In genomic region chr5:133049726-133050048, GRCh38 we compare ENCODE assay signal across 10 cellular contexts. TPM values are rescaled to one million over a fixed set of nuclear protein-coding genes. Genes with fewer than 3 reads are reported as not detected.
A peak's percentile ranks its signal among the peaks of the same experiment; 100 is the strongest.
DNase-seq lines count a peak whose midpoint lies in the region; ATAC-seq and TF ChIP-seq lines count a peak whose summit lies in the region.
"Had no signal": no experiment of that assay in that cellular context is flagged by ENCODE, and none has a peak within 500 bp of the region (broad histone marks: within the 10 kb centered on the region; RNA-seq: fewer than 3 reads in every experiment).

No MANE protein-coding gene starts in this region.

- H3K36me3 ChIP-seq in SK-N-SH (replicated peaks in 1 of 2; ENCODE audit: control insufficient read depth in 1 of 2, insufficient read depth in 2 of 2, low read length in 1 of 2) (peaks cover 0 to 2% of the 10 kb centered on the region in 2 experiments), colonic mucosa (no peaks in the 10 kb centered on the region)

- no peak for TF ChIP-seq CTCF in SK-N-SH (IDR thresholded peaks at IDR 0.05)
- TF ChIP-seq CTCF in colonic mucosa (IDR thresholded peaks at IDR 0.05): no peak
- TF ChIP-seq CTCF in progenitor cell of endocrine pancreas (IDR thresholded peaks at IDR 0.05; ENCODE audit: unreplicated experiment): no peak

- H3K79me2 ChIP-seq in SK-N-SH (ENCODE audit: insufficient read depth): peaks cover 43% of the 10 kb centered on the region

- H3K4me1 ChIP-seq in SK-N-SH (ENCODE audit: control insufficient read depth in 1 of 2, insufficient read depth in 2 of 2, low read depth in 1 of 2, low read length in 1 of 2) (peaks cover 11 to 25% of the 10 kb centered on the region in 2 experiments; a peak in 3 of 4 replicates), colonic mucosa (no peaks in the 10 kb centered on the region)

- H3K27ac Mint-ChIP-seq in progenitor cell of endocrine pancreas: peak overlapping the region; percentile 88

- intact Hi-C loops in colonic mucosa (cut with DNase I): loop anchor here (5.0 kb wide), 1 partner anchor 87 kb away; the partner anchor contains the start of gene AFF4

- H3K27ac ChIP-seq in SK-N-SH (ENCODE audit: low read depth in 2 of 2, low read length in 1 of 2): peak overlapping the region; percentile 97 to 99
- H3K27ac ChIP-seq in colonic mucosa: peak overlapping the region; percentile 39

- no peak for TF ChIP-seq RAD21 in SK-N-SH (IDR thresholded peaks at IDR 0.05; ENCODE audit: low read length)

- H3K36me3 Mint-ChIP-seq in progenitor cell of endocrine pancreas (ENCODE audit: insufficient read depth): peaks cover under 1% of the 10 kb centered on the region

- H3K9me2 ChIP-seq in SK-N-SH: no peaks in the 10 kb centered on the region

- CTCF ChIA-PET in SK-N-SH (lab: Yijun Ruan, JAX): interaction anchor here (0.7 to 1.4 kb wide), 3 partner anchors 10 to 931 kb away, joined by 3 read pairs; no protein-coding TSS in a partner anchor

- peaks cover 42% of the 10 kb centered on the region for H3F3A ChIP-seq in SK-N-SH (replicated peaks; ENCODE audit: insufficient read depth)

- H3K4me3 Mint-ChIP-seq in progenitor cell of endocrine pancreas (ENCODE audit: low read depth): peak overlapping the region; percentile 59

- ATAC-seq in SK-N-SH treated with all-trans-retinoic acid at 6 μM for 48 hours: no peak

- H3K9ac ChIP-seq in SK-N-SH (peak overlapping the region; percentile 28; the same call in 1 of the 2 replicates), colonic mucosa (ENCODE audit: low read depth in 2 of 2, low read length in 2 of 2) (no peak overlapping the region)

- 4% methylated on average over 1 of the region's 1 CpG for WGBS in SK-N-SH (ENCODE audit: low lambda C conversion rate)

- H3K27me3 ChIP-seq in SK-N-SH (ENCODE audit: insufficient read depth) (no peaks in the 10 kb centered on the region), colonic mucosa (no peaks in the 10 kb centered on the region)

- POLR2A ChIA-PET in SK-N-SH (lab: Yijun Ruan, JAX): interaction anchor here (1.0 kb wide), 1 partner anchor 9 kb away, joined by 3 read pairs; no protein-coding TSS in a partner anchor

- no peaks in the 10 kb centered on the region for H3K9me3 ChIP-seq in SK-N-SH
- H3K9me3 ChIP-seq in colonic mucosa: no peaks in the 10 kb centered on the region

- H3K4me3 ChIP-seq in SK-N-SH (ENCODE audit: low read depth in 2 of 2, low read length in 1 of 2): peak overlapping the region in 1 of 2 experiments; percentile 16; a peak in 2 of 4 replicates
- no peak overlapping the region for H3K4me3 ChIP-seq in colonic mucosa

- H3K4me1 Mint-ChIP-seq in progenitor cell of endocrine pancreas (ENCODE audit: low read depth): peaks cover 28% of the 10 kb centered on the region

- TF ChIP-seq EP300 in SK-N-SH (IDR thresholded peaks at IDR 0.05; ENCODE audit: borderline replicate concordance in 1 of 2, low read depth in 1 of 2, low read length in 1 of 2): peak in 1 of 2 experiments; percentile 20; a peak in 1 of 4 replicates

- H3K9me3 Mint-ChIP-seq in progenitor cell of endocrine pancreas (ENCODE audit: low read depth): no peaks in the 10 kb centered on the region

- H4K20me1 ChIP-seq in SK-N-SH (ENCODE audit: insufficient read depth): peaks cover 19% of the 10 kb centered on the region

- H2AFZ ChIP-seq in SK-N-SH (ENCODE audit: low read depth): no peak overlapping the region

- H3K4me2 ChIP-seq in SK-N-SH: peak overlapping the region; percentile 55

- DNase-seq in SK-N-SH (peak; percentile 63), NCI-H526 (lab: John Stamatoyannopoulos, UW) (peak; percentile 12 to 22), colonic mucosa (no peak), progenitor cell of endocrine pancreas (ENCODE audit: low spot score, unreplicated experiment) (no peak), anterior cingulate cortex (lab: John Stamatoyannopoulos, UW) (no peak), NCI-H2171 (lab: John Stamatoyannopoulos, UW) (no peak)
- no peak for DNase-seq in stimulated activated naive CD4-positive, alpha-beta T cell (lab: John Stamatoyannopoulos, UW)
- DNase-seq: effector CD4-positive, alpha-beta T cell; NCI-H1105 treated with DMSO at 0.1 percent for 48 hours had no signal

- no peaks in the 10 kb centered on the region for H3K27me3 Mint-ChIP-seq in progenitor cell of endocrine pancreas

TF ChIP-seq in SK-N-SH, 30 proteins besides CTCF, POLR2A, EP300 and RAD21:
- TF ChIP-seq FOXJ3 (CRISPR knock-in tag; IDR thresholded peaks at IDR 0.05) (no peak), CHD2 (IDR thresholded peaks at IDR 0.05; ENCODE audit: low read length, partially characterized antibody) (peak; percentile 38), RCOR1 (IDR thresholded peaks at IDR 0.05; ENCODE audit: low read length) (0 out of 2 replicates have a peak, but pooled peaks have one; percentile 26), TAF1 (IDR thresholded peaks at IDR 0.05; ENCODE audit: borderline replicate concordance, low read depth, low read length) (no peak)

TF ChIP-seq in SK-N-SH treated with all-trans-retinoic acid at 6 μM for 48 hours, 23 proteins besides CTCF, POLR2A, EP300 and RAD21:
- TF ChIP-seq PPARA (CRISPR knock-in tag; IDR thresholded peaks at IDR 0.05; ENCODE audit: borderline replicate concordance) (no peak), RARB (CRISPR knock-in tag; IDR thresholded peaks at IDR 0.05) (no peak), OSR1 (CRISPR knock-in tag; IDR thresholded peaks at IDR 0.05) (no peak), ZFP30 (CRISPR knock-in tag; IDR thresholded peaks at IDR 0.05) (no peak), BACH2 (CRISPR knock-in tag; IDR thresholded peaks at IDR 0.05; ENCODE audit: borderline replicate concordance) (no peak), ISL1 (CRISPR knock-in tag; IDR thresholded peaks at IDR 0.05) (no peak)

RNA-seq across cellular contexts. Expression of gene HSPA4, which starts 2.1 kb away (rescaled TPM):
- 18.8 and 20.2 TPM in 2 replicates for polyA plus RNA-seq in SK-N-SH (2012; rRNA removed)
- 29.1 and 50.4 TPM in 2 replicates for polyA plus RNA-seq in SK-N-SH (2012; cell fraction: cytosol; rRNA removed)
- 14.9 and 29.0 TPM in 2 replicates for polyA plus RNA-seq in SK-N-SH (2012; cell fraction: nucleus; rRNA removed)
- total RNA-seq in colonic mucosa (100 to 1,000 TPM in 1 of 2 donors, 10 to 100 TPM in 1; 91.2 to 132 TPM), progenitor cell of endocrine pancreas (133 and 138 TPM in 2 replicates)

RNA-seq across cellular contexts. Expression of gene ZCCHC10, which starts 23.3 kb away (rescaled TPM):
- polyA plus RNA-seq in SK-N-SH (2012; rRNA removed): 26.3 and 28.4 TPM in 2 replicates
- 25.5 and 32.7 TPM in 2 replicates for polyA plus RNA-seq in SK-N-SH (2012; cell fraction: cytosol; rRNA removed)
- 10.6 and 12.8 TPM in 2 replicates for polyA plus RNA-seq in SK-N-SH (2012; cell fraction: nucleus; rRNA removed)
- total RNA-seq in colonic mucosa: 10 to 100 TPM; 24.2 to 31.9 TPM
- 23.1 and 25.7 TPM in 2 replicates for total RNA-seq in progenitor cell of endocrine pancreas

Comparison
In these comparisons a context has a peak if more than half of its experiments do, and no peak if none do; other contexts are left out.
1. DNase-seq: peak in SK-N-SH (single experiment) and NCI-H526 (2 of 2); none in colonic mucosa (single experiment), progenitor cell of endocrine pancreas (single experiment), anterior cingulate cortex (0 of 58), NCI-H2171 (single experiment) and stimulated activated naive CD4-positive, alpha-beta T cell (0 of 6).